Comparison of ENCODE assay signal across 9 cellular contexts in genomic region chr5:59496524-59497134, GRCh38.
DNase-seq lines count a peak whose midpoint lies in the region; ATAC-seq, FAIRE-seq and TF ChIP-seq lines count a peak whose summit lies in the region.
"Had no signal": no experiment of that assay in that cellular context is flagged by ENCODE, and none has a peak within 500 bp of the region (broad histone marks: within the 10 kb centered on the region; RNA-seq: fewer than 3 reads in every experiment).

No MANE protein-coding gene starts in this region.

- H2BK12ac ChIP-seq in H1 (ENCODE audit: low read depth, low read length): no peak overlapping the region

- H3K27ac ChIP-seq in 22Rv1 (no peak overlapping the region), H1 (ENCODE audit: low read depth, low read length) (no peak overlapping the region)
- H3K27ac ChIP-seq in effector memory CD4-positive, alpha-beta T cell (ENCODE audit: insufficient read depth, low read length, poor library complexity, severe bottlenecking): no peak overlapping the region

- no peaks in the 10 kb centered on the region for H3K36me3 ChIP-seq in H1 (ENCODE audit: control insufficient read depth in 2 of 4, insufficient read depth in 4 of 4, low read length in 3 of 4)
- no peaks in the 10 kb centered on the region for H3K36me3 ChIP-seq in effector memory CD4-positive, alpha-beta T cell (ENCODE audit: control insufficient read depth, insufficient read depth, low read length)

- TF ChIP-seq RAD21 in Ishikawa (IDR thresholded peaks at IDR 0.05; ENCODE audit: low read depth) (peak; percentile 71), H1 (IDR thresholded peaks at IDR 0.05 in 1 of 2, conservative IDR thresholded peaks at IDR 0.05 in 1 of 2; ENCODE audit: low read depth in 2 of 2, low read length in 2 of 2) (peak; percentile 64 to 72)

- H2AFZ ChIP-seq in H1 (ENCODE audit: low read length): no peak overlapping the region

- H3K56ac ChIP-seq in H1 (replicated peaks; ENCODE audit: insufficient read length, low read depth, low read length): no peak overlapping the region

- DNase-seq in GM10266 (ENCODE audit: extremely low spot score): peak; percentile 8
- peak in 1 of 2 experiments; percentile 64 for DNase-seq in H1 (ENCODE audit: low read depth in 1 of 2, low spot score in 2 of 2)
- no peak for DNase-seq in GM13976 (ENCODE audit: low spot score)
- no peak for DNase-seq in effector memory CD4-positive, alpha-beta T cell
- DNase-seq: T-helper 17 cell had no signal

- WGBS in H1 (ENCODE audit: extremely low coverage in 1 of 2, insufficient coverage in 1 of 2, insufficient read length in 1 of 2, insufficient replicate concordance in 2 of 2, low coverage in 1 of 2, low lambda C conversion rate in 2 of 2, missing lambda C conversion rate in 1 of 2), 2 experiments: 79% methylated on average over 17 of the region's 17 CpGs; no CpG with 5 or more reads in 1 of the 2 experiments

- H3K23me2 ChIP-seq in H1 (ENCODE audit: low read depth, low read length): no peaks in the 10 kb centered on the region

- no peak overlapping the region for H3K14ac ChIP-seq in H1 (ENCODE audit: insufficient read length)

- H3K18ac ChIP-seq in H1 (ENCODE audit: extremely low read depth, low read length): peak overlapping the region; percentile 78; the same call in 1 of the 2 replicates

- H3K4me2 ChIP-seq in H1 (ENCODE audit: insufficient read depth in 1 of 2, low read depth in 2 of 2, low read length in 2 of 2): no peak overlapping the region

- peak; percentile 88 for FAIRE-seq in H1 (lab: Jason Lieb, UNC)

- no peak overlapping the region for H2BK120ac ChIP-seq in H1 (replicated peaks; ENCODE audit: low read depth, low read length)

- no peaks in the 10 kb centered on the region for H3K9me3 ChIP-seq in H1 (ENCODE audit: insufficient read depth in 2 of 2, low read depth in 1 of 2, low read length in 1 of 2)
- H3K9me3 ChIP-seq in effector memory CD4-positive, alpha-beta T cell (ENCODE audit: control insufficient read depth, low read length): no peaks in the 10 kb centered on the region

- in situ Hi-C loops in GM13976 (cut with MboI; ENCODE audit: low sequenced_read_pairs, unreplicated experiment): no loop called here

- H2BK20ac ChIP-seq in H1 (ENCODE audit: low read length): no peak overlapping the region

- CTCF ChIA-PET in H1 (lab: Charles Lee; ENCODE audit: partially characterized antibody): interaction anchor here (0.6 to 3.2 kb wide), 46 partner anchors 9 to 1422 kb away, joined by 3 to 28 read pairs (median 4); no protein-coding TSS in a partner anchor

- no peak overlapping the region for H3K4ac ChIP-seq in H1 (replicated peaks; ENCODE audit: insufficient read length, low read depth, low read length)

- TF ChIP-seq CTCF in 22Rv1 (IDR thresholded peaks at IDR 0.05): peak; percentile 59
- peak; percentile 41 for TF ChIP-seq CTCF in GM10266 (IDR thresholded peaks at IDR 0.05; ENCODE audit: control insufficient read depth, insufficient read depth, low read depth, missing control alignments)
- peak; percentile 55 to 72 (median 71) for TF ChIP-seq CTCF in H1 (IDR thresholded peaks at IDR 0.05; ENCODE audit: control extremely low read depth in 1 of 3, insufficient read depth in 1 of 3, low read depth in 1 of 3, low read length in 3 of 3)
- TF ChIP-seq CTCF in GM13976 (IDR thresholded peaks at IDR 0.05; ENCODE audit: borderline replicate concordance, control extremely low read depth, extremely low read depth, insufficient read depth, missing control alignments): no peak

- H3K4me1 ChIP-seq in H1 (replicated peaks in 1 of 4; ENCODE audit: control insufficient read depth in 3 of 4, insufficient read depth in 4 of 4, low read length in 3 of 4): no peaks in the 10 kb centered on the region
- H3K4me1 ChIP-seq in effector memory CD4-positive, alpha-beta T cell (ENCODE audit: control insufficient read depth, insufficient read depth, low read length, poor library complexity, severe bottlenecking): no peaks in the 10 kb centered on the region

- no peaks in the 10 kb centered on the region for H3K79me1 ChIP-seq in H1 (ENCODE audit: low read depth, low read length)

- TF ChIP-seq EP300 in Ishikawa (IDR thresholded peaks at IDR 0.05; ENCODE audit: borderline replicate concordance) (no peak), H1 (IDR thresholded peaks at IDR 0.05; ENCODE audit: borderline replicate concordance in 1 of 2, low read depth in 2 of 2, low read length in 2 of 2) (no peak)

- peak overlapping the region; percentile 84 for H4K8ac ChIP-seq in H1 (ENCODE audit: extremely low read depth, insufficient read depth, low read length)

- no peaks in the 10 kb centered on the region for H3K27me3 ChIP-seq in H1 (replicated peaks in 1 of 4; ENCODE audit: control insufficient read depth in 3 of 4, extremely low read depth in 1 of 4, insufficient read depth in 3 of 4, low read length in 3 of 4)
- no peaks in the 10 kb centered on the region for H3K27me3 ChIP-seq in effector memory CD4-positive, alpha-beta T cell (replicated peaks; ENCODE audit: control insufficient read depth, insufficient read depth, low read length, poor library complexity, severe bottlenecking)

- no peaks in the 10 kb centered on the region for H3K79me2 ChIP-seq in H1 (ENCODE audit: control insufficient read depth in 1 of 2, insufficient read depth in 2 of 2, low read length in 2 of 2)

- H3K4me3 ChIP-seq in H1 (ENCODE audit: extremely low read depth in 1 of 4, insufficient read depth in 2 of 4, low read depth in 3 of 4, low read length in 4 of 4): no peak overlapping the region
- H3K4me3 ChIP-seq in effector memory CD4-positive, alpha-beta T cell (ENCODE audit: insufficient read depth, low read depth, low read length, poor library complexity, severe bottlenecking): no peak overlapping the region

- H4K20me1 ChIP-seq in H1 (replicated peaks in 1 of 2; ENCODE audit: control insufficient read depth in 1 of 2, insufficient read depth in 2 of 2, low read length in 2 of 2): no peaks in the 10 kb centered on the region

- no peak for TF ChIP-seq POLR2A in H1 (IDR thresholded peaks at IDR 0.05; ENCODE audit: control extremely low read depth in 1 of 2, low read depth in 2 of 2, low read length in 2 of 2)
- TF ChIP-seq POLR2A in GM18505 (IDR thresholded peaks at IDR 0.05; ENCODE audit: borderline replicate concordance, extremely low read depth, insufficient read depth, insufficient read length): no peak

- no peak overlapping the region for H4K5ac ChIP-seq in H1 (ENCODE audit: insufficient read length, low read depth, low read length)

- H4K91ac ChIP-seq in H1 (replicated peaks; ENCODE audit: insufficient read length, low read length): no peak overlapping the region

- no peak overlapping the region for H2BK5ac ChIP-seq in H1 (ENCODE audit: low read depth, low read length)

- no peak overlapping the region for H3K23ac ChIP-seq in H1 (ENCODE audit: insufficient read length)

- no peak overlapping the region for H3K9ac ChIP-seq in H1 (replicated peaks in 1 of 4; ENCODE audit: extremely low read depth in 1 of 4, low read depth in 3 of 4, low read length in 3 of 4)

- POLR2A ChIA-PET in H1 (lab: Charles Lee; ENCODE audit: partially characterized antibody): no interaction called here

- no peak overlapping the region for H2AK5ac ChIP-seq in H1 (ENCODE audit: low read depth, low read length)

- H2BK15ac ChIP-seq in H1 (ENCODE audit: low read length): no peak overlapping the region

- ATAC-seq in GM18505 (IDR thresholded peaks at IDR 0.05; ENCODE audit: unreplicated experiment) (no peak), HG03460 (IDR thresholded peaks at IDR 0.05; ENCODE audit: unreplicated experiment) (no peak)
- ATAC-seq: T-helper 17 cell had no signal

TF ChIP-seq in Ishikawa, 13 proteins besides CTCF, POLR2A, EP300 and RAD21 (continues in another document):
- TF ChIP-seq TCF12 (IDR thresholded peaks at IDR 0.05; ENCODE audit: low read depth) (no peak), FOXM1 (IDR thresholded peaks at IDR 0.05; ENCODE audit: borderline replicate concordance, low read depth) (no peak), USF1 (IDR thresholded peaks at IDR 0.05) (no peak)

TF ChIP-seq in H1, 55 proteins besides CTCF, POLR2A, EP300 and RAD21 (continues in another document):
- no peak for TF ChIP-seq CEBPB (IDR thresholded peaks at IDR 0.05; ENCODE audit: low read depth, low read length)
- 0 out of 2 replicates have a peak, but pooled peaks have one; percentile 10 for TF ChIP-seq JUND (IDR thresholded peaks at IDR 0.05; ENCODE audit: low read length)
- TF ChIP-seq, protein P1, sequence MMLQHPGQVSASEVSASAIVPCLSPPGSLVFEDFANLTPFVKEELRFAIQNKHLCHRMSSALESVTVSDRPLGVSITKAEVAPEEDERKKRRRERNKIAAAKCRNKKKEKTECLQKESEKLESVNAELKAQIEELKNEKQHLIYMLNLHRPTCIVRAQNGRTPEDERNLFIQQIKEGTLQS (IDR thresholded peaks at IDR 0.05; ENCODE audit: insufficient read depth, low read depth, low read length): peak; percentile 56; the same call in 1 of the 2 replicates
- 0 out of 2 replicates have a peak, but pooled peaks have one; percentile 69 for TF ChIP-seq ATF2 (IDR thresholded peaks at IDR 0.05; ENCODE audit: low read length)
